In genomic region chr9:89179920-89180667, GRCh38 we compare ENCODE assay signal across 1 cellular context.
A peak's percentile ranks its signal among the peaks of the same experiment; 100 is the strongest.
TF ChIP-seq lines count a peak whose summit lies in the region.

No MANE protein-coding gene starts in this region.

TF ChIP-seq in K562, 482 proteins besides CTCF, POLR2A, EP300 and RAD21 (continued from another document):
- TF ChIP-seq, protein P1, sequence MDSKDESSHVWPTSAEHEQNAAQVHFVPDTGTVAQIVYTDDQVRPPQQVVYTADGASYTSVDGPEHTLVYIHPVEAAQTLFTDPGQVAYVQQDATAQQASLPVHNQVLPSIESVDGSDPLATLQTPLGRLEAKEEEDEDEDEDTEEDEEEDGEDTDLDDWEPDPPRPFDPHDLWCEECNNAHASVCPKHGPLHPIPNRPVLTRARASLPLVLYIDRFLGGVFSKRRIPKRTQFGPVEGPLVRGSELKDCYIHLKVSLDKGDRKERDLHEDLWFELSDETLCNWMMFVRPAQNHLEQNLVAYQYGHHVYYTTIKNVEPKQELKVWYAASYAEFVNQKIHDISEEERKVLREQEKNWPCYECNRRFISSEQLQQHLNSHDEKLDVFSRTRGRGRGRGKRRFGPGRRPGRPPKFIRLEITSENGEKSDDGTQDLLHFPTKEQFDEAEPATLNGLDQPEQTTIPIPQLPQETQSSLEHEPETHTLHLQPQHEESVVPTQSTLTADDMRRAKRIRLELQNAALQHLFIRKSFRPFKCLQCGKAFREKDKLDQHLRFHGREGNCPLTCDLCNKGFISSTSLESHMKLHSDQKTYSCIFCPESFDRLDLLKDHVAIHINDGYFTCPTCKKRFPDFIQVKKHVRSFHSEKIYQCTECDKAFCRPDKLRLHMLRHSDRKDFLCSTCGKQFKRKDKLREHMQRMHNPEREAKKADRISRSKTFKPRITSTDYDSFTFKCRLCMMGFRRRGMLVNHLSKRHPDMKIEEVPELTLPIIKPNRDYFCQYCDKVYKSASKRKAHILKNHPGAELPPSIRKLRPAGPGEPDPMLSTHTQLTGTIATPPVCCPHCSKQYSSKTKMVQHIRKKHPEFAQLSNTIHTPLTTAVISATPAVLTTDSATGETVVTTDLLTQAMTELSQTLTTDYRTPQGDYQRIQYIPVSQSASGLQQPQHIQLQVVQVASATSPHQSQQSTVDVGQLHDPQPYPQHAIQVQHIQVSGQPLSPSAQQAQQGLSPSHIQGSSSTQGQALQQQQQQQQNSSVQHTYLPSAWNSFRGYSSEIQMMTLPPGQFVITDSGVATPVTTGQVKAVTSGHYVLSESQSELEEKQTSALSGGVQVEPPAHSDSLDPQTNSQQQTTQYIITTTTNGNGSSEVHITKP (IDR thresholded peaks at IDR 0.05; ENCODE audit: partially characterized antibody): peak; percentile 83
TF ChIP-seq in K562: peak in this region for 6.
